ENCODE assay signal across 13 cellular contexts in the genomic region with DNA sequence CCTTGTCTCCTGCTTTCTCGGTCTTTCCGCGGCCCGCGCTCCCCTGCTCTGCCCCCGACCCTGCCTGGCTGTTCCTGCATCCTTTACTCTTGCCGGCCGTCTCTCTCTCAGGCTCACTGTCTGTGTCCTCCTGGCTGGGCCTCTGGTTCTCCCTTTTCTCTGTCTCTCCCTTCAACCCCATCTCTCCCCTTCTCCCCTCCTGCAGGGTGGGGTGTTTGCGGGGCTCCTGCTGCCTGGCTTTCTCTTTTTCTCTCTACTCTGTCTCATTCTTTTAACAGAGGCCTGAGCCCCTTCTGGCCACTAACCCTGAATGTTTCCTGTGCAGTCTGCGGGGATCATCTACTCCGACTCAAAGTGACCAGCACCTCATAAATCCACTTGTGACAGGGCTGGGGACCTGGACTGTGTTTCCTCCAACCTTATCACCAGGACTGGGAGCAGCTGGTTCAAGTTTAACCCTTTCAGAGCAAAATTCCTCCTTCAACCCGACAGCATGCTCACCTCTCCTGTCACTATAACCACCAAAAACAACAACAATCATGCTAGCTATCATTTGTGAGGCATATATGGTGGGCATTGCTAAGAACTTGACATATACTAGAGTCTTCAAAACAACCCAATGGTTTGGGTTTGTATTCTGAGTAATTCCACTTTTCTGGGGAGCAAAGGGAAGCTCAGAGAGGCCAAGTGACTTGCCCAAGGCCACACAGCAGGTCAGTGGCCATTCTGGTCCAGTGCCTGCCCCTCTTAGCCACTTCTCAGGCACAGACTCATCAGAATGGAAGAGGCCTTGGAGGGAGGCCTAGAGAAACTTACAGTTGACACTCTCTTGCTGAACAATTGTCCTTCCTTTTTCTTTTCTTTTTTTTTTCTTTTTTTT. TPM values are rescaled to one million over a fixed set of nuclear protein-coding genes. Genes with fewer than 3 reads are reported as not detected.
DNase-seq lines count a peak whose midpoint lies in the region; ATAC-seq and TF ChIP-seq lines count a peak whose summit lies in the region.
"Had no signal": no experiment of that assay in that cellular context is flagged by ENCODE, and none has a peak within 500 bp of the region (broad histone marks: within the 10 kb centered on the region; RNA-seq: fewer than 3 reads in every experiment).

No MANE protein-coding gene starts in this region.

- CTCF ChIA-PET in BJ (lab: Yijun Ruan, JAX): no interaction called here
- CTCF ChIA-PET in A673 (lab: Charles Lee): no interaction called here

- DNase-seq in BJ (ENCODE audit: low read depth): no peak
- no peak for DNase-seq in GM23338 (ENCODE audit: low spot score)
- no peak for DNase-seq in central memory CD8-positive, alpha-beta T cell (ENCODE audit: low spot score in 2 of 2)
- peak; percentile 44 for DNase-seq in nephron progenitor cell
- no peak for DNase-seq in A673 (ENCODE audit: low spot score)
- no peak for DNase-seq in amniotic stem cell (lab: John Stamatoyannopoulos, UW)
- DNase-seq: foreskin fibroblast, NCI-H226, SIG-M5, spleen had no signal

- no peaks in the 10 kb centered on the region for H3K9me3 ChIP-seq in A673 (ENCODE audit: low read depth, low read length, poor library complexity, severe bottlenecking)
- H3K9me3 ChIP-seq: spleen had no signal

- peaks cover 21% of the 10 kb centered on the region for H3K27me3 Mint-ChIP-seq in GM23338 (ENCODE audit: insufficient read depth, low read depth, poor library complexity)
- H3K27me3 Mint-ChIP-seq in central memory CD8-positive, alpha-beta T cell: peaks cover 67% of the 10 kb centered on the region
- peaks cover 12% of the 10 kb centered on the region for H3K27me3 Mint-ChIP-seq in nephron progenitor cell (ENCODE audit: low read depth, poor library complexity)

- H4K20me1 ChIP-seq in GM23338 (replicated peaks; ENCODE audit: insufficient read depth): no peaks in the 10 kb centered on the region

- no peaks in the 10 kb centered on the region; the same call in 2 of the 3 replicates for H3K36me3 Mint-ChIP-seq in GM23338 (ENCODE audit: low read depth)
- H3K36me3 Mint-ChIP-seq in central memory CD8-positive, alpha-beta T cell (ENCODE audit: insufficient read depth): no peaks in the 10 kb centered on the region
- peaks cover 3% of the 10 kb centered on the region for H3K36me3 Mint-ChIP-seq in nephron progenitor cell (ENCODE audit: low read depth)

- peak; percentile 50 for ATAC-seq in GM23338
- ATAC-seq in central memory CD8-positive, alpha-beta T cell (replicated peaks; ENCODE audit: extremely low read depth, poor library complexity, severe bottlenecking): no peak
- no peak for ATAC-seq in HG02571 (IDR thresholded peaks at IDR 0.05; ENCODE audit: unreplicated experiment)

- peaks cover 10% of the 10 kb centered on the region for H3K4me1 ChIP-seq in GM23338 (ENCODE audit: insufficient read depth)
- no peaks in the 10 kb centered on the region for H3K4me1 ChIP-seq in A673 (ENCODE audit: insufficient read depth, low read length, poor library complexity, severe bottlenecking)

- POLR2A ChIA-PET in BJ (lab: Charles Lee) (no interaction called here), A673 (lab: Charles Lee; ENCODE audit: low non-redundant PET) (no interaction called here)

- intact Hi-C loops in A673 (cut with micrococcal nuclease; ENCODE audit: unreplicated experiment): no loop called here

- 0 out of 2 replicates have a peak, but pooled peaks cover 6% of the 10 kb centered on the region for H3K9me2 ChIP-seq in GM23338 (ENCODE audit: insufficient read depth)

- H3K4me1 Mint-ChIP-seq in GM23338: peaks cover 22% of the 10 kb centered on the region
- peaks cover 8% of the 10 kb centered on the region for H3K4me1 Mint-ChIP-seq in central memory CD8-positive, alpha-beta T cell
- H3K4me1 Mint-ChIP-seq in nephron progenitor cell: peaks cover 17% of the 10 kb centered on the region

- peak overlapping the region; percentile 19; the same call in 1 of the 2 replicates for H3K4me3 ChIP-seq in BJ (ENCODE audit: low read depth, low read length)
- H3K4me3 ChIP-seq in GM23338: peak overlapping the region; percentile 61
- H3K4me3 ChIP-seq in A673 (ENCODE audit: low read depth, low read length, poor library complexity, severe bottlenecking): no peak overlapping the region

- H3K27me3 ChIP-seq in BJ (ENCODE audit: control insufficient read depth, insufficient read depth, low read length) (peaks cover 7% of the 10 kb centered on the region), GM23338 (ENCODE audit: insufficient read depth) (peaks cover 27% of the 10 kb centered on the region), A673 (replicated peaks; ENCODE audit: insufficient read depth, low read depth, low read length, poor library complexity) (peaks cover 53% of the 10 kb centered on the region)

- H3K79me2 ChIP-seq in GM23338 (replicated peaks; ENCODE audit: insufficient read depth): no peaks in the 10 kb centered on the region

- TF ChIP-seq CTCF in BJ (IDR thresholded peaks at IDR 0.05; ENCODE audit: insufficient read depth, low read depth, low read length) (no peak), GM23338 (conservative IDR thresholded peaks at IDR 0.05; ENCODE audit: low read depth in 2 of 2) (no peak), nephron progenitor cell (IDR thresholded peaks at IDR 0.05) (no peak), A673 (conservative IDR thresholded peaks at IDR 0.05; ENCODE audit: low read depth, low read length) (no peak)

- no peaks in the 10 kb centered on the region; the same call in 1 of the 3 replicates for H3K9me3 Mint-ChIP-seq in GM23338
- H3K9me3 Mint-ChIP-seq in central memory CD8-positive, alpha-beta T cell: no peaks in the 10 kb centered on the region
- no peaks in the 10 kb centered on the region for H3K9me3 Mint-ChIP-seq in nephron progenitor cell

- peak overlapping the region; percentile 83 for H3K4me3 Mint-ChIP-seq in GM23338
- peak overlapping the region; percentile 28 for H3K4me3 Mint-ChIP-seq in central memory CD8-positive, alpha-beta T cell
- peak overlapping the region; percentile 85 for H3K4me3 Mint-ChIP-seq in nephron progenitor cell

- H3K36me3 ChIP-seq in BJ (ENCODE audit: control insufficient read depth, insufficient read depth, low read length): no peaks in the 10 kb centered on the region
- H3K36me3 ChIP-seq in GM23338 (ENCODE audit: insufficient read depth): no peaks in the 10 kb centered on the region
- H3K36me3 ChIP-seq in A673 (ENCODE audit: insufficient read depth, low read length, poor library complexity, severe bottlenecking): no peaks in the 10 kb centered on the region
- H3K36me3 ChIP-seq: spleen had no signal

- H3K27ac ChIP-seq in GM23338 (ENCODE audit: low read depth): no peak overlapping the region
- no peak overlapping the region for H3K27ac ChIP-seq in A673 (ENCODE audit: low read depth, low read length, poor library complexity, severe bottlenecking)
- H3K27ac ChIP-seq: KMS-11, spleen had no signal

- H3F3A ChIP-seq in GM23338 (replicated peaks; ENCODE audit: low read depth): no peaks in the 10 kb centered on the region

- BruUV-seq in A673 (replicated peaks; lab: Mats Ljungman, UMichigan): no TSS peak

- H3K27ac Mint-ChIP-seq in GM23338 (no peak overlapping the region), nephron progenitor cell (peak overlapping the region; percentile 76)
- H3K27ac Mint-ChIP-seq in central memory CD8-positive, alpha-beta T cell (ENCODE audit: low read depth): no peak overlapping the region

- peak overlapping the region; percentile 82 for H3K4me2 ChIP-seq in GM23338
- H3K4me2 ChIP-seq: KMS-11 had no signal

- peak overlapping the region; percentile 95 for H2AFZ ChIP-seq in GM23338

TF ChIP-seq in GM23338, 12 proteins besides CTCF, POLR2A, EP300 and RAD21 (continues in another document):
- no peak for TF ChIP-seq EZH2 (IDR thresholded peaks at IDR 0.05; ENCODE audit: low read depth, unreplicated experiment)
- TF ChIP-seq, protein P1, sequence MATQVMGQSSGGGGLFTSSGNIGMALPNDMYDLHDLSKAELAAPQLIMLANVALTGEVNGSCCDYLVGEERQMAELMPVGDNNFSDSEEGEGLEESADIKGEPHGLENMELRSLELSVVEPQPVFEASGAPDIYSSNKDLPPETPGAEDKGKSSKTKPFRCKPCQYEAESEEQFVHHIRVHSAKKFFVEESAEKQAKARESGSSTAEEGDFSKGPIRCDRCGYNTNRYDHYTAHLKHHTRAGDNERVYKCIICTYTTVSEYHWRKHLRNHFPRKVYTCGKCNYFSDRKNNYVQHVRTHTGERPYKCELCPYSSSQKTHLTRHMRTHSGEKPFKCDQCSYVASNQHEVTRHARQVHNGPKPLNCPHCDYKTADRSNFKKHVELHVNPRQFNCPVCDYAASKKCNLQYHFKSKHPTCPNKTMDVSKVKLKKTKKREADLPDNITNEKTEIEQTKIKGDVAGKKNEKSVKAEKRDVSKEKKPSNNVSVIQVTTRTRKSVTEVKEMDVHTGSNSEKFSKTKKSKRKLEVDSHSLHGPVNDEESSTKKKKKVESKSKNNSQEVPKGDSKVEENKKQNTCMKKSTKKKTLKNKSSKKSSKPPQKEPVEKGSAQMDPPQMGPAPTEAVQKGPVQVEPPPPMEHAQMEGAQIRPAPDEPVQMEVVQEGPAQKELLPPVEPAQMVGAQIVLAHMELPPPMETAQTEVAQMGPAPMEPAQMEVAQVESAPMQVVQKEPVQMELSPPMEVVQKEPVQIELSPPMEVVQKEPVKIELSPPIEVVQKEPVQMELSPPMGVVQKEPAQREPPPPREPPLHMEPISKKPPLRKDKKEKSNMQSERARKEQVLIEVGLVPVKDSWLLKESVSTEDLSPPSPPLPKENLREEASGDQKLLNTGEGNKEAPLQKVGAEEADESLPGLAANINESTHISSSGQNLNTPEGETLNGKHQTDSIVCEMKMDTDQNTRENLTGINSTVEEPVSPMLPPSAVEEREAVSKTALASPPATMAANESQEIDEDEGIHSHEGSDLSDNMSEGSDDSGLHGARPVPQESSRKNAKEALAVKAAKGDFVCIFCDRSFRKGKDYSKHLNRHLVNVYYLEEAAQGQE (IDR thresholded peaks at IDR 0.05; ENCODE audit: unreplicated experiment): no peak
- TF ChIP-seq ZNF114 (CRISPR knock-in tag; IDR thresholded peaks at IDR 0.05): no peak
- TF ChIP-seq ZNF331 (CRISPR knock-in tag; IDR thresholded peaks at IDR 0.05; ENCODE audit: low read depth): no peak

RNA-seq across cellular contexts. Expression of a gene that starts 0.8 kb away (rescaled TPM):
- 0.32 and 0.52 TPM in 2 replicates for polyA plus RNA-seq in BJ (2011; rRNA removed)
- 0.19 and 0.41 TPM in 2 replicates for polyA minus RNA-seq in BJ (2011; rRNA and poly(A)+ RNA removed)
- 0.74 and 2.8 TPM in 2 replicates for total RNA-seq in GM23338 (2014; rRNA removed; shearing (Covaris generic))
- polyA plus RNA-seq in GM23338 (2016; fragmentation: Nextera tagmentation; extraction: Ambion mirVana): 3.6 and 4.5 TPM in 2 replicates
- total RNA-seq in A673 (2021): not detected in 2 replicates
- total RNA-seq: activated CD8-positive, alpha-beta memory T cell treated with anti-CD3 and anti-CD28 coated beads for 36 hours had no signal

Comparison
In these comparisons a context has a peak if more than half of its experiments do, and no peak if none do; other contexts are left out.
1. H3K4me3 Mint-ChIP-seq: peak in every context shown above with its lines; median percentile 85 in nephron progenitor cell; 83 in GM23338; 28 in central memory CD8-positive, alpha-beta T cell.